In the genomic region with DNA sequence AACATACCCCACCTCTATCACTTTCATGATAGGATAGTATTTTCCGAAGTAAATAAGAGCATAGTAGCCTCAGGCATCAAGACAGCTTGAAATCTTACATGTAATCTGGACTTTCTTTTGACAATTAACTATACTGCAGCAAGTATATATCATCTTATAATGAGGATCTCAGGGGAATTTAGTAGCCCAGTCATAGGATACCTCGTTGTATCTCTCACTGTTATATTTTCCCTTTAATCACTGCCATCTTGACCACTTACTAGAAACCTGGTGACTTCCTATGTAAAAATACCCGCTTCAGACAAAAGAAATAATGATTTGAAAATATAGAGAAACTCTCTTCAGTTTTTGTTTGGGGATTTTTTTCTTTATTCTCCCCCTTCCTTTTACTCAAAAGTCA, we compare ENCODE assay signal across 19 cellular contexts.
"Had no signal": no experiment of that assay in that cellular context is flagged by ENCODE, and none has a peak within 500 bp of the region (broad histone marks: within the 10 kb centered on the region; RNA-seq: fewer than 3 reads in every experiment).

No MANE protein-coding gene starts in this region.

- ATAC-seq: K562, Panc1, PC-3, SK-N-SH treated with all-trans-retinoic acid at 6 μM for 48 hours had no signal

- DNase-seq: Kasumi-1, MM.1S, NCI-H1092 treated with DMSO at 0.1 percent for 48 hours, NCI-H1436, NCI-H187, NCI-H2029, NCI-H2081 treated with DMSO at 0.1 percent for 48 hours, NCI-H2227 treated with DMSO at 0.1 percent for 48 hours, NCI-H524, NCI-H526 treated with DMSO at 0.1 percent for 48 hours, NCI-H774, PC-3, SHP77 had no signal

- H3K27ac ChIP-seq: HL-60, KMS-11, RWPE1 had no signal
